ENCODE assay signal across 1 cellular context in the genomic region with DNA sequence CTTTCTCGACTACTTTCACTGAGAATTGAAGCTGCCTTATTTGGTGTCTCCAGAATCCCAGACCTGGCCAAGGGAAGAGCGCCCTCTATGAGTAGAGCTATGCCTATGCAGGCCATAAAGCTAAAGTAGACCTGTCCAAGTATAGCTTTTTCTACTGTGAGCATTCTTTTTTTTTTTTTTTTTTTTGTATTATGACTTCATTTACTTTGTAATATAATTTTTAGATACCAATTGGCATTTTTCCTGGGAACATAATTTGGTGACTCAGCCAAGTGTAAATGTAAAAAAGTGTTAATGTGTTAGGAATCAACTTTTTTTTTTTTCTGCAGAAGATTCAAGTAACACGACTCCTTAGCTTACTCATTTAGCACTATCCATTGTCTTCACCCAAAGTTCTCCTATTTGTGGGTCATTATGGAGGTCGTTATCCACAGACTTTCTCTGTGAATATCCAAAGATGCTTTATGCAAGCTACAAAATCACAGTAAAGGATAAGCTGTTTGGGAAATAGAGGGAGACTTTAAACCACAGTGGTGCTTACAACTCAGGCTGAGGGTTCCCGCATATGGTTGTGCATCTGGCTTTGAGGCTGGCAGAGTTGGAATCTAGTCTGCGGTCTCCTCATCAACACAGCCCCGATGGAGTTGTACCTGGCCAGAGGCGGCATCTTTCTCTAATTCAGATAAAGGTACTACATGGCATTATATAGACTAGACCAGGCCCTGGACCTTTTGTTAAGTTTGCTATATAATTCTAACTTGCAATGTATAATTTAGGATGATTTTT.
TF ChIP-seq lines count a peak whose summit lies in the region.

No MANE protein-coding gene starts in this region.

TF ChIP-seq in HCT116, 20 proteins besides CTCF, POLR2A, EP300 and RAD21 (continued from another document):
- TF ChIP-seq, protein P1, sequence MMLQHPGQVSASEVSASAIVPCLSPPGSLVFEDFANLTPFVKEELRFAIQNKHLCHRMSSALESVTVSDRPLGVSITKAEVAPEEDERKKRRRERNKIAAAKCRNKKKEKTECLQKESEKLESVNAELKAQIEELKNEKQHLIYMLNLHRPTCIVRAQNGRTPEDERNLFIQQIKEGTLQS (IDR thresholded peaks at IDR 0.05): no peak
- TF ChIP-seq FOSL1 (IDR thresholded peaks at IDR 0.05; ENCODE audit: low read depth) (no peak), EGR1 (IDR thresholded peaks at IDR 0.05; ENCODE audit: low read depth) (no peak), ZFX (IDR thresholded peaks at IDR 0.05) (no peak), JUND (IDR thresholded peaks at IDR 0.05) (no peak), SRF (IDR thresholded peaks at IDR 0.05; ENCODE audit: low read depth) (no peak), EZH2phosphoT487 (IDR thresholded peaks at IDR 0.05; ENCODE audit: borderline replicate concordance) (no peak), CEBPB (IDR thresholded peaks at IDR 0.05; ENCODE audit: low read depth) (no peak), ELF1 (IDR thresholded peaks at IDR 0.05; ENCODE audit: borderline replicate concordance, low read depth) (no peak), TCF7L2 (IDR thresholded peaks at IDR 0.05; ENCODE audit: borderline replicate concordance, extremely low read depth, insufficient read depth, insufficient read length) (no peak), SIN3A (IDR thresholded peaks at IDR 0.05; ENCODE audit: low read depth) (no peak)
